In the genomic region with DNA sequence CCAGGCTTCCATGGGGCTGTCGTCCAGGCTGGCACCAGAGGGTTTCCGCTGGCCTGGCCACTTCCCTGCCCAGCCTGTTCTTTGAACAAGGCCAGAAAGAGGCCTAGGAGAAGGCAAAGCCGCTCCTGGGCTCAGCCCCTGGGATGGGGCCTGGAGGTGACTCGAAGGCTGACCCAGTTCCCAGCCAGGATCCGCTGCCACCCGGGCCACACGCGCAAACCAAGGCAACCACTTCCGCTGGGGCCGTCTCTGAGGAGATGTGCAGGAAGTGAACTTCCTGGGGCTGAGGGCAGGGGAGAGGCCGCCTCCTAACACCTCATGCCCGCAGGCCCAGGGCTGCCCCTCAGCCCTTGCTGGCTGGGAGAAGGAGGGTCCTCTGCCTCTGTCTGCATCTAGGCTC, we compare ENCODE assay signal across 9 cellular contexts. TPM values are rescaled to one million over a fixed set of nuclear protein-coding genes. Genes with fewer than 3 reads are reported as not detected.
DNase-seq lines count a peak whose midpoint lies in the region; ATAC-seq, FAIRE-seq and TF ChIP-seq lines count a peak whose summit lies in the region.
"Had no signal": no experiment of that assay in that cellular context is flagged by ENCODE, and none has a peak within 500 bp of the region (broad histone marks: within the 10 kb centered on the region; RNA-seq: fewer than 3 reads in every experiment).

No MANE protein-coding gene starts in this region.

- no TSS peak for BruUV-seq in HepG2 (replicated peaks; lab: Mats Ljungman, UMichigan)
- BruUV-seq in A673 (replicated peaks; lab: Mats Ljungman, UMichigan), result no TSS peak

- peaks cover 0 to under 1% of the 10 kb centered on the region in 2 experiments; a peak in 1 of 5 replicates for H3K36me3 ChIP-seq in HepG2 (replicated peaks in 1 of 2; ENCODE audit: control insufficient read depth in 1 of 2, insufficient read depth in 2 of 2, low read length in 2 of 2)
- no peaks in the 10 kb centered on the region for H3K36me3 ChIP-seq in A673 (ENCODE audit: insufficient read depth, low read length, poor library complexity, severe bottlenecking)

- 0 out of 2 replicates have a peak overlapping the region, but pooled peaks have one; percentile 12 for H3K4me2 ChIP-seq in HepG2 (ENCODE audit: low read depth, low read length)

- TF ChIP-seq RAD21 in HepG2 (CRISPR knock-in tag; IDR thresholded peaks at IDR 0.05), result no peak

- no peaks in the 10 kb centered on the region for H3K27me3 Mint-ChIP-seq in stimulated activated naive CD8-positive, alpha-beta T cell treated with anti-CD3 and anti-CD28 coated beads, Interleukin-15, Interleukin-2, amounts not matched to agents 100 ng/mL and 50 ng/mL, for 24 hours

- H2AFZ ChIP-seq in HepG2 (ENCODE audit: low read length), result no peak overlapping the region

- H3K4me3 ChIP-seq in HepG2 (replicated peaks in 1 of 3; ENCODE audit: insufficient read depth in 1 of 3, low read depth in 2 of 3, low read length in 3 of 3) (no peak overlapping the region; a peak in 1 of 6 replicates), A673 (ENCODE audit: low read depth, low read length, poor library complexity, severe bottlenecking) (no peak overlapping the region)

- ATAC-seq in HepG2, result no peak; the same call in 2 of the 3 replicates

- peaks cover 12% of the 10 kb centered on the region for H3K36me3 Mint-ChIP-seq in stimulated activated naive CD8-positive, alpha-beta T cell treated with anti-CD3 and anti-CD28 coated beads, Interleukin-15, Interleukin-2, amounts not matched to agents 100 ng/mL and 50 ng/mL, for 24 hours (ENCODE audit: low read depth)

- no peak overlapping the region for H3K27ac ChIP-seq in HepG2 (ENCODE audit: extremely low read length, insufficient read depth, low read length)
- no peak overlapping the region for H3K27ac ChIP-seq in A673 (ENCODE audit: low read depth, low read length, poor library complexity, severe bottlenecking)
- H3K27ac ChIP-seq: 22Rv1 had no signal

- in situ Hi-C loops in HepG2 (cut with HindIII; ENCODE audit: extremely low pct_ligation_motif_present, low pct_unique_long_range_greater_than_20kb), result no loop called here

- H3K9me3 ChIP-seq in HepG2 (ENCODE audit: low read length), result no peaks in the 10 kb centered on the region
- no peaks in the 10 kb centered on the region for H3K9me3 ChIP-seq in A673 (ENCODE audit: low read depth, low read length, poor library complexity, severe bottlenecking)

- no peaks in the 10 kb centered on the region for H3K79me2 ChIP-seq in HepG2 (ENCODE audit: insufficient read depth, low read length)

- peak overlapping the region; percentile 89 for H3K27ac Mint-ChIP-seq in stimulated activated naive CD8-positive, alpha-beta T cell treated with anti-CD3 and anti-CD28 coated beads, Interleukin-15, Interleukin-2, amounts not matched to agents 100 ng/mL and 50 ng/mL, for 24 hours

- DNase-seq in NK-92 treated with Interleukin-12 subunit alpha and Interleukin-12 subunit beta, amount 100 ng/mL, for 24 hours (lab: John Stamatoyannopoulos, UW), result peak; percentile 86
- no peak for DNase-seq in NK-92 (lab: John Stamatoyannopoulos, UW; ENCODE audit: unreplicated experiment)
- peak; percentile 49 for DNase-seq in NAMALWA (ENCODE audit: low spot score)
- peak; percentile 89 to 90 for DNase-seq in activated T-cell treated with anti-CD3 and anti-CD28 coated beads, Interleukin-2, amount 50 U/mL, for 48 hours
- no peak for DNase-seq in HepG2 (ENCODE audit: low spot score)
- DNase-seq in NCI-H1092 treated with DMSO at 0.1 percent for 48 hours (lab: John Stamatoyannopoulos, UW), result no peak
- no peak for DNase-seq in A673 (ENCODE audit: low spot score)

- intact Hi-C loops in HepG2 (cut with micrococcal nuclease; ENCODE audit: unreplicated experiment), result no loop called here
- intact Hi-C loops in A673 (cut with micrococcal nuclease; ENCODE audit: unreplicated experiment), result no loop called here

- H3K4me1 Mint-ChIP-seq in stimulated activated naive CD8-positive, alpha-beta T cell treated with anti-CD3 and anti-CD28 coated beads, Interleukin-15, Interleukin-2, amounts not matched to agents 100 ng/mL and 50 ng/mL, for 24 hours (ENCODE audit: low read depth), result peaks cover 70% of the 10 kb centered on the region

- CTCF ChIA-PET in HepG2 (lab: Yijun Ruan, JAX; ENCODE audit: low intra/inter-chr PET ratio, low total read pairs) (no interaction called here), A673 (lab: Charles Lee) (no interaction called here)

- peaks cover 5 to 18% of the 10 kb centered on the region in 2 experiments for H3K27me3 ChIP-seq in HepG2 (ENCODE audit: control insufficient read depth in 1 of 2, insufficient read depth in 2 of 2, low read length in 2 of 2)
- H3K27me3 ChIP-seq in A673 (replicated peaks; ENCODE audit: insufficient read depth, low read depth, low read length, poor library complexity), result no peaks in the 10 kb centered on the region

- no peaks in the 10 kb centered on the region for H4K20me1 ChIP-seq in HepG2 (ENCODE audit: insufficient read depth, low read length)

- peaks cover 36% of the 10 kb centered on the region for H3K4me1 ChIP-seq in HepG2 (ENCODE audit: insufficient read depth, low read length)
- H3K4me1 ChIP-seq in A673 (ENCODE audit: insufficient read depth, low read length, poor library complexity, severe bottlenecking), result no peaks in the 10 kb centered on the region

- POLR2A ChIA-PET in HepG2 (lab: Yijun Ruan, JAX) (no interaction called here), A673 (lab: Charles Lee; ENCODE audit: low non-redundant PET) (no interaction called here)

- no peak for FAIRE-seq in HepG2 (lab: Jason Lieb, UNC)

- no peak for TF ChIP-seq CTCF in HepG2 (CRISPR knock-in tag; IDR thresholded peaks at IDR 0.05)
- no peak for TF ChIP-seq CTCF in A673 (conservative IDR thresholded peaks at IDR 0.05; ENCODE audit: low read depth, low read length)

- no peak for TF ChIP-seq POLR2A in HepG2 (IDR thresholded peaks at IDR 0.05; ENCODE audit: insufficient read depth in 1 of 2, low read depth in 2 of 2, low read length in 2 of 2)

- peak overlapping the region; percentile 63 for H3K4me3 Mint-ChIP-seq in stimulated activated naive CD8-positive, alpha-beta T cell treated with anti-CD3 and anti-CD28 coated beads, Interleukin-15, Interleukin-2, amounts not matched to agents 100 ng/mL and 50 ng/mL, for 24 hours

- no peak overlapping the region for H3K9ac ChIP-seq in HepG2 (ENCODE audit: insufficient read depth, low read depth, low read length)

- 40% methylated on average over 4 of the region's 12 CpGs for WGBS in HepG2 (ENCODE audit: low lambda C conversion rate)

- no peak for TF ChIP-seq EP300 in HepG2 (IDR thresholded peaks at IDR 0.05; ENCODE audit: low read depth in 2 of 2, low read length in 2 of 2)
- TF ChIP-seq EP300 in HepG2 (CRISPR knock-in tag; IDR thresholded peaks at IDR 0.05; ENCODE audit: borderline replicate concordance), result no peak

- H3K9me3 Mint-ChIP-seq in stimulated activated naive CD8-positive, alpha-beta T cell treated with anti-CD3 and anti-CD28 coated beads, Interleukin-15, Interleukin-2, amounts not matched to agents 100 ng/mL and 50 ng/mL, for 24 hours, result no peaks in the 10 kb centered on the region

RNA-seq across cellular contexts. Expression of gene PLEKHF1, which starts 15.2 kb away (rescaled TPM):
- total RNA-seq in HepG2 (2016; rRNA removed; fragmentation: Illumina TruSeq; extraction: Trizol), result 3.2 and 3.8 TPM in 2 replicates
- total RNA-seq in HepG2 (2016; cell fraction: cytosol; rRNA removed; fragmentation: Illumina TruSeq; extraction: Trizol; ENCODE audit: low read depth), result 1.5 TPM in 2 replicates
- 3.0 and 4.1 TPM in 2 replicates for total RNA-seq in HepG2 (2016; cell fraction: insoluble cytoplasmic fraction; rRNA removed; fragmentation: Illumina TruSeq; extraction: Trizol)
- total RNA-seq in HepG2 (2016; cell fraction: membrane; rRNA removed; fragmentation: Illumina TruSeq; extraction: Trizol), result 2.6 and 2.8 TPM in 2 replicates
- total RNA-seq in HepG2 (2016; cell fraction: nucleus; rRNA removed; fragmentation: Illumina TruSeq; extraction: Trizol), result 1.9 and 2.3 TPM in 2 replicates
- 2.9 TPM in 2 replicates for polyA plus RNA-seq in HepG2 (2011; rRNA removed)
- polyA plus RNA-seq in HepG2 (2011; cell fraction: cytosol; rRNA removed), result 1.7 and 4.1 TPM in 2 replicates
- 3.9 and 4.0 TPM in 2 replicates for polyA plus RNA-seq in HepG2 (2011; cell fraction: nucleus; rRNA removed)
- 0.71 and 1.4 TPM in 2 replicates for polyA plus RNA-seq in HepG2 (2012)
- polyA plus RNA-seq in HepG2 (2016; cell fraction: cytosol; fragmentation: Illumina TruSeq; extraction: Trizol; ENCODE audit: low read depth), result 0.36 and 0.54 TPM in 2 replicates
- polyA plus RNA-seq in HepG2 (2016; cell fraction: insoluble cytoplasmic fraction; fragmentation: Illumina TruSeq; extraction: Trizol; ENCODE audit: low read depth), result 2.4 and 2.7 TPM in 2 replicates
- 1.1 and 1.4 TPM in 2 replicates for polyA plus RNA-seq in HepG2 (2016; cell fraction: membrane; fragmentation: Illumina TruSeq; extraction: Trizol; ENCODE audit: low read depth)
- polyA plus RNA-seq in HepG2 (2016; cell fraction: nucleus; fragmentation: Illumina TruSeq; extraction: Trizol; ENCODE audit: insufficient read depth, low read depth), result 2.7 TPM in 2 replicates
- 2.0 and 6.9 TPM in 2 replicates for polyA minus RNA-seq in HepG2 (2011; rRNA and poly(A)+ RNA removed; ENCODE audit: low replicate concordance)
- 1.5 and 3.6 TPM in 2 replicates for polyA minus RNA-seq in HepG2 (2011; cell fraction: cytosol; rRNA and poly(A)+ RNA removed)
- 2.1 and 3.0 TPM in 2 replicates for polyA minus RNA-seq in HepG2 (2011; cell fraction: nucleus; rRNA and poly(A)+ RNA removed)
- total RNA-seq in A673 (2021), result not detected in 2 replicates

RNA-seq across cellular contexts. Expression of gene C19orf12, which starts 34.6 kb away (rescaled TPM):
- total RNA-seq in HepG2 (2016; rRNA removed; fragmentation: Illumina TruSeq; extraction: Trizol) (34.4 and 34.8 TPM in 2 replicates), A673 (2021) (26.8 and 28.6 TPM in 2 replicates)
- total RNA-seq in HepG2 (2016; cell fraction: cytosol; rRNA removed; fragmentation: Illumina TruSeq; extraction: Trizol; ENCODE audit: low read depth), result 28.6 and 28.9 TPM in 2 replicates
- total RNA-seq in HepG2 (2016; cell fraction: insoluble cytoplasmic fraction; rRNA removed; fragmentation: Illumina TruSeq; extraction: Trizol), result 29.0 and 35.2 TPM in 2 replicates
- total RNA-seq in HepG2 (2016; cell fraction: membrane; rRNA removed; fragmentation: Illumina TruSeq; extraction: Trizol), result 73.3 and 76.2 TPM in 2 replicates
- total RNA-seq in HepG2 (2016; cell fraction: nucleus; rRNA removed; fragmentation: Illumina TruSeq; extraction: Trizol), result 17.3 and 21.4 TPM in 2 replicates
- polyA plus RNA-seq in HepG2 (2011; rRNA removed), result 17.7 and 19.6 TPM in 2 replicates
- 18.1 TPM in 2 replicates for polyA plus RNA-seq in HepG2 (2011; cell fraction: cytosol; rRNA removed)
- 13.1 and 14.3 TPM in 2 replicates for polyA plus RNA-seq in HepG2 (2011; cell fraction: nucleus; rRNA removed)
- polyA plus RNA-seq in HepG2 (2012), result 15.9 and 18.6 TPM in 2 replicates
- polyA plus RNA-seq in HepG2 (2016; cell fraction: cytosol; fragmentation: Illumina TruSeq; extraction: Trizol; ENCODE audit: low read depth), result 37.7 and 38.6 TPM in 2 replicates
- 28.6 and 34.2 TPM in 2 replicates for polyA plus RNA-seq in HepG2 (2016; cell fraction: insoluble cytoplasmic fraction; fragmentation: Illumina TruSeq; extraction: Trizol; ENCODE audit: low read depth)
- 64.1 and 65.3 TPM in 2 replicates for polyA plus RNA-seq in HepG2 (2016; cell fraction: membrane; fragmentation: Illumina TruSeq; extraction: Trizol; ENCODE audit: low read depth)
- 29.3 and 31.8 TPM in 2 replicates for polyA plus RNA-seq in HepG2 (2016; cell fraction: nucleus; fragmentation: Illumina TruSeq; extraction: Trizol; ENCODE audit: insufficient read depth, low read depth)
- 5.1 and 12.9 TPM in 2 replicates for polyA minus RNA-seq in HepG2 (2011; rRNA and poly(A)+ RNA removed; ENCODE audit: low replicate concordance)
- 8.3 and 8.7 TPM in 2 replicates for polyA minus RNA-seq in HepG2 (2011; cell fraction: cytosol; rRNA and poly(A)+ RNA removed)
- polyA minus RNA-seq in HepG2 (2011; cell fraction: nucleus; rRNA and poly(A)+ RNA removed), result 6.7 and 10.4 TPM in 2 replicates

Comparison
In these comparisons a context has a peak if more than half of its experiments do, and no peak if none do; other contexts are left out.
1. DNase-seq: peak in NK-92 treated with Interleukin-12 subunit alpha and Interleukin-12 subunit beta, amount 100 ng/mL, for 24 hours (single experiment), NAMALWA (single experiment) and activated T-cell treated with anti-CD3 and anti-CD28 coated beads, Interleukin-2, amount 50 U/mL, for 48 hours (2 of 2); none in NK-92 (single experiment), HepG2 (single experiment), NCI-H1092 treated with DMSO at 0.1 percent for 48 hours (single experiment) and A673 (single experiment).